Comparison of ENCODE assay signal across 30 cellular contexts in genomic region chr10:69541463-69541862, GRCh38. TPM values are rescaled to one million over a fixed set of nuclear protein-coding genes. Genes with fewer than 3 reads are reported as not detected.
DNase-seq lines count a peak whose midpoint lies in the region; ATAC-seq, FAIRE-seq and TF ChIP-seq lines count a peak whose summit lies in the region.
"Had no signal": no experiment of that assay in that cellular context is flagged by ENCODE, and none has a peak within 500 bp of the region (broad histone marks: within the 10 kb centered on the region; RNA-seq: fewer than 3 reads in every experiment).

No MANE protein-coding gene starts in this region.

- CTCF ChIA-PET in HEK293 (lab: Yijun Ruan, JAX) = no interaction called here
- CTCF ChIA-PET in K562 (lab: Yijun Ruan, JAX; ENCODE audit: low intra/inter-chr PET ratio) = no interaction called here

- no peak overlapping the region for H3K4ac ChIP-seq in mesenchymal stem cell (ENCODE audit: low read depth in 1 of 2, low read length in 2 of 2)

- TF ChIP-seq CTCF in HEK293 (tag by site-specific recombination; IDR thresholded peaks at IDR 0.05) = no peak
- TF ChIP-seq CTCF in K562 (IDR thresholded peaks at IDR 0.05 in 2 of 3, conservative IDR thresholded peaks at IDR 0.05 in 1 of 3; ENCODE audit: insufficient read depth in 2 of 3, low read depth in 1 of 3, low read length in 3 of 3) = no peak

- POLR2A ChIA-PET in HEK293 (lab: Yijun Ruan, JAX) (no interaction called here), K562 (lab: Yijun Ruan, JAX) (no interaction called here)

- no peak overlapping the region for H2AK5ac ChIP-seq in mesenchymal stem cell (ENCODE audit: low read length, severe bottlenecking)

- peaks cover 0 to 4% of the 10 kb centered on the region in 2 experiments; a peak in 2 of 5 replicates for H3K27me3 ChIP-seq in K562 (ENCODE audit: control insufficient read depth in 2 of 2, insufficient read depth in 2 of 2, low read length in 2 of 2)
- peaks cover 31 to 32% of the 10 kb centered on the region in 2 experiments for H3K27me3 ChIP-seq in mesenchymal stem cell (ENCODE audit: control insufficient read depth in 1 of 2, insufficient read depth in 1 of 2, low read length in 2 of 2)
- H3K27me3 ChIP-seq: BE2C, BLaER1 had no signal

- H3K27ac ChIP-seq in HEK293 (ENCODE audit: extremely low read depth, low read depth, low read length) (no peak overlapping the region), K562 (ENCODE audit: extremely low read depth, low read depth, low read length) (no peak overlapping the region), mesenchymal stem cell (ENCODE audit: low read length, poor library complexity, severe bottlenecking) (no peak overlapping the region)
- H3K27ac ChIP-seq: BLaER1 had no signal

- intact Hi-C loops in K562 (cut with micrococcal nuclease) = no loop called here

- no peaks in the 10 kb centered on the region for H4K20me1 ChIP-seq in K562 (replicated peaks; ENCODE audit: control insufficient read depth, insufficient read depth, low read length)
- H4K20me1 ChIP-seq: BLaER1 had no signal

- H3K79me1 ChIP-seq in mesenchymal stem cell (replicated peaks; ENCODE audit: low read length, poor library complexity, severe bottlenecking) = no peaks in the 10 kb centered on the region

- H3K4me2 ChIP-seq in K562 (ENCODE audit: insufficient read depth, low read length) (no peak overlapping the region), mesenchymal stem cell (ENCODE audit: low read length, poor library complexity, severe bottlenecking) (no peak overlapping the region)
- H3K4me2 ChIP-seq: BLaER1 had no signal

- TF ChIP-seq EP300 in K562 (IDR thresholded peaks at IDR 0.05; ENCODE audit: low read length) = no peak

- BruUV-seq in K562 (replicated peaks; lab: Mats Ljungman, UMichigan) = no TSS peak

- H2BK120ac ChIP-seq in mesenchymal stem cell (ENCODE audit: low read depth, low read length) = no peak overlapping the region

- no peaks in the 10 kb centered on the region for H3K9me1 ChIP-seq in K562 (ENCODE audit: control insufficient read depth, insufficient read depth, low read length)

- FAIRE-seq in K562 (lab: Jason Lieb, UNC) = no peak
- FAIRE-seq: A204.1, GM12878, GM12892, GM18507, GM19239 had no signal

- no peak overlapping the region for H2BK12ac ChIP-seq in mesenchymal stem cell (ENCODE audit: low read length in 2 of 2)

- no peak for TF ChIP-seq POLR2A in K562 (conservative IDR thresholded peaks at IDR 0.05)

- no peaks in the 10 kb centered on the region for H3K36me3 ChIP-seq in HEK293 (ENCODE audit: control insufficient read depth in 2 of 2, insufficient read depth in 1 of 2, low read length in 2 of 2)
- no peaks in the 10 kb centered on the region for H3K36me3 ChIP-seq in K562 (ENCODE audit: control insufficient read depth, insufficient read depth, low read length)
- no peaks in the 10 kb centered on the region for H3K36me3 ChIP-seq in mesenchymal stem cell (ENCODE audit: control insufficient read depth in 1 of 2, insufficient read depth in 2 of 2, low read depth in 1 of 2, low read length in 2 of 2)
- H3K36me3 ChIP-seq: BE2C, BLaER1 had no signal

- ATAC-seq in K562 = no peak
- ATAC-seq in GM18520 (IDR thresholded peaks at IDR 0.05; ENCODE audit: unreplicated experiment) = no peak
- ATAC-seq: GM12878 had no signal

- peak overlapping the region; percentile 12 for H4K91ac ChIP-seq in mesenchymal stem cell (ENCODE audit: low read length)

- no peak overlapping the region for H2BK15ac ChIP-seq in mesenchymal stem cell (ENCODE audit: low read depth, poor library complexity, severe bottlenecking)

- no peak overlapping the region for H4K8ac ChIP-seq in mesenchymal stem cell (ENCODE audit: low read length)

- in situ Hi-C loops in K562 (cut with MboI) = no loop called here

- 0% methylated on average over 2 of the region's 2 CpGs for WGBS in K562 (ENCODE audit: insufficient coverage, low coverage, missing lambda C conversion rate)
- 80% methylated on average over 2 of the region's 2 CpGs for WGBS in mesenchymal stem cell

- H2AFZ ChIP-seq in K562 (ENCODE audit: low read depth, low read length) (no peak overlapping the region), mesenchymal stem cell (ENCODE audit: low read depth, low read length) (no peak overlapping the region)

- H3K23ac ChIP-seq in mesenchymal stem cell (ENCODE audit: low read length in 2 of 2) = no peak overlapping the region

- DNase-seq in K562 (ENCODE audit: extremely low read depth in 1 of 4, low spot score in 3 of 4) (peak in 1 of 4 experiments; percentile 3), mesenchymal stem cell (no peak), NCI-H2171 treated with DMSO at 0.1 percent for 48 hours (lab: John Stamatoyannopoulos, UW) (no peak)
- DNase-seq: 8988T; ACHN; BE2C; C1 segment of cervical spinal cord; CD4-positive, alpha-beta memory T cell; CD4-positive, CD25-positive, alpha-beta regulatory T cell; CD8-positive, alpha-beta memory T cell; COR-L47; DMS 273 treated with DMSO at 0.1 percent for 48 hours; DMS153; DMS79; DND-41; EL; GDM1 had no signal

- H3K18ac ChIP-seq in mesenchymal stem cell (ENCODE audit: low read depth in 1 of 2, low read length in 2 of 2) = no peak overlapping the region

- no peaks in the 10 kb centered on the region for H3K4me1 ChIP-seq in HEK293 (ENCODE audit: control insufficient read depth, insufficient read depth, low read length)
- H3K4me1 ChIP-seq in K562 (replicated peaks in 1 of 2; ENCODE audit: control insufficient read depth in 2 of 2, insufficient read depth in 2 of 2, low read length in 2 of 2) = no peaks in the 10 kb centered on the region
- no peaks in the 10 kb centered on the region for H3K4me1 ChIP-seq in mesenchymal stem cell (ENCODE audit: control insufficient read depth, insufficient read depth, low read depth, low read length)
- H3K4me1 ChIP-seq: BE2C, BLaER1 had no signal

- no peak for TF ChIP-seq RAD21 in K562 (CRISPR knock-in tag; conservative IDR thresholded peaks at IDR 0.05 in 1 of 2, IDR thresholded peaks at IDR 0.05 in 1 of 2)

- H3K9me3 ChIP-seq in HEK293 (ENCODE audit: control insufficient read depth, insufficient read depth, low read depth, low read length) (no peaks in the 10 kb centered on the region; the same call in 1 of the 2 replicates), K562 (replicated peaks; ENCODE audit: control insufficient read depth, insufficient read depth, low read depth, low read length) (no peaks in the 10 kb centered on the region; the same call in 1 of the 2 replicates), mesenchymal stem cell (ENCODE audit: control insufficient read depth, low read length) (peaks cover 16% of the 10 kb centered on the region)

- H3K79me2 ChIP-seq in K562 (ENCODE audit: control insufficient read depth, insufficient read depth, low read length) = no peaks in the 10 kb centered on the region

- H2BK5ac ChIP-seq in mesenchymal stem cell (ENCODE audit: low read depth, low read length, poor library complexity, severe bottlenecking) = no peak overlapping the region

- H3K9ac ChIP-seq in K562 (ENCODE audit: insufficient read depth in 1 of 2, low read depth in 2 of 2, low read length in 2 of 2) (no peak overlapping the region), mesenchymal stem cell (ENCODE audit: low read length) (no peak overlapping the region)
- H3K9ac ChIP-seq: BLaER1 had no signal

- H3K14ac ChIP-seq in mesenchymal stem cell (ENCODE audit: low read length in 2 of 2) = no peak overlapping the region

- H3K4me3 ChIP-seq in HEK293 (ENCODE audit: low read depth, low read length) (no peak overlapping the region), K562 (no peak overlapping the region), mesenchymal stem cell (ENCODE audit: insufficient read depth in 1 of 2, low read depth in 1 of 2, low read length in 2 of 2) (no peak overlapping the region)
- H3K4me3 ChIP-seq: BLaER1, GM12878 had no signal

TF ChIP-seq in HEK293, 187 proteins besides CTCF, POLR2A, EP300 and RAD21 (continues in another document):
- TF ChIP-seq ZNF169 (tag by site-specific recombination; IDR thresholded peaks at IDR 0.05) (no peak), ZSCAN16 (tag by site-specific recombination; IDR thresholded peaks at IDR 0.05) (no peak)

TF ChIP-seq in K562, 482 proteins besides CTCF, POLR2A, EP300 and RAD21 (continues in another document):
- no peak for TF ChIP-seq PHF8 (IDR thresholded peaks at IDR 0.05; ENCODE audit: borderline replicate concordance, low read length)
- no peak for TF ChIP-seq MBD2 (IDR thresholded peaks at IDR 0.05; ENCODE audit: borderline replicate concordance, low read depth)
- no peak for TF ChIP-seq ZNF316 (IDR thresholded peaks at IDR 0.05)
- TF ChIP-seq ZNF280A (IDR thresholded peaks at IDR 0.05; ENCODE audit: low read depth, partially characterized antibody) = peak; percentile 59
- 0 out of 2 replicates have a peak, but pooled peaks have one; percentile 51 for TF ChIP-seq TRIM28 (IDR thresholded peaks at IDR 0.05)

RNA-seq across cellular contexts. Expression of gene NEUROG3, which starts 31.8 kb away (rescaled TPM):
- not detected in 2 replicates for total RNA-seq in K562 (2011; cell fraction: chromatin; rRNA removed; ENCODE audit: low replicate concordance)
- not detected in 2 replicates for total RNA-seq in K562 (2011; cell fraction: nucleolus; rRNA removed)
- total RNA-seq in K562 (2011; cell fraction: nucleoplasm; rRNA removed) = not detected in 2 replicates
- not detected in 2 replicates for total RNA-seq in K562 (2014; rRNA removed)
- total RNA-seq in K562 (2014; rRNA removed; fragmentation: Illumina TruSeq; extraction: Trizol) = not detected in 2 replicates
- not detected in 2 replicates for total RNA-seq in K562 (2015; rRNA removed; fragmentation: Illumina TruSeq; extraction: Trizol)
- not detected in 2 replicates for total RNA-seq in K562 (2021)
- polyA plus RNA-seq in K562 (2011; rRNA removed) = not detected in 2 replicates
- not detected in 2 replicates for polyA plus RNA-seq in K562 (2011; cell fraction: cytosol; rRNA removed)
- polyA plus RNA-seq in K562 (2011; cell fraction: nucleus; rRNA removed) = not detected in 2 replicates
- polyA plus RNA-seq in K562 (2012) = not detected in 2 replicates
- polyA plus RNA-seq in K562 (2014; fragmentation: Illumina TruSeq; extraction: Trizol) = not detected in 2 replicates
- not detected for polyA plus RNA-seq in K562 (2014; fragmentation: Nextera tagmentation; extraction: Ambion mirVana)
- polyA plus RNA-seq in K562 (2014; rRNA removed) = not detected in 2 replicates
- polyA minus RNA-seq in K562 (2011; rRNA and poly(A)+ RNA removed) = not detected in 2 replicates
- not detected in 2 replicates for polyA minus RNA-seq in K562 (2011; cell fraction: cytosol; rRNA and poly(A)+ RNA removed)
- not detected in 2 replicates for polyA minus RNA-seq in K562 (2011; cell fraction: nucleus; rRNA and poly(A)+ RNA removed)
- polyA plus RNA-seq in mesenchymal stem cell (2013, experiment 1 of 2) = not detected
- not detected for polyA plus RNA-seq in mesenchymal stem cell (2013, experiment 2 of 2)
- total RNA-seq: A673; CD4-positive, alpha-beta memory T cell; CD4-positive, CD25-positive, alpha-beta regulatory T cell; CD8-positive, alpha-beta memory T cell; Daoy; G401; GM12878 had no signal
- polyA plus RNA-seq: AG04450; CD14-positive monocyte; CD4-positive, CD25-positive, alpha-beta regulatory T cell; GM12878 had no signal

Comparison
In these comparisons a context has a peak if more than half of its experiments do, and no peak if none do; other contexts are left out.
1. Of the 44 proteins assayed by ChIP-seq in both K562 and HEK293: peak only in K562: none; only in HEK293: SETDB1; in both: TRIM28; in neither: 42.